ENCODE assay signal across 1 cellular context in the genomic region with DNA sequence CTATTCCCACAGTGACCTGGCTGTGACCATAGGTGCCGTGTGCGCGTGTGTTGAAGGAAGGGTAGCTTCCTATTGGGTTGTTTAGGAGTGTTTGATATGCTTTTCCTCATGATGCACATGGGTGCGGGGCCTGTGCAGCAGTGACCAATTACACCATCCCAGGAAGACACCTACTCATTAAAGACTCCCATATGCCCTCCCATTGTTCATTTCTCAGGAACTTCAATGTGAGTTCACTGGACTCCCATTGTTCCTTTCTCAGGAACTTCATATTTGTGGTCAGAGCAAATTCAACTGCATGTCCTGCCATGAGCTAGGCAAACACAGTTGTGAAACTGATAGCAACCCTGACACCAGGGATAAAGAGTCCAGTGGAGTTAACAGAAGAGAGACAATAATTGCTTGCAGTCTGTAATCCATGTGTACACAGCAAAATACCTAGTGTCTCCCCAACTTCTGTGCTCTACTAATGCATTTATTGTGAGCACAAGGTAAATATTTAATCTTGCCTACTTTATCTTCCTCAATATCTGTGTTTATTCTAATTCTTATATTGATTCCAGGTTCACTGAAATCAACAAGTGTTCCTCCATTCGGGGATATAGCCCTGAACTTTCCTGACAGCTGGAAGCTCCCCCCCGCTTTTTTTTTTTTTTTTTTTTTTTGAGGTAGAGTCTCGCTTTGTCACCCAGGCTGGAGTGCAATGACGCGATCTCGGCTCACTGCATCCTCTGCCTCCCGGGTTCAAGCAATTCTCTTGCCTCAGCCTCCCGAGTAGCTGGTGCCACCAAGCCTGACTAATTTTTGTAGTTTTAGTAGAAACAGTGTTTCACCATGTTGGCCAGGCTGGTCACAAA.
TF ChIP-seq lines count a peak whose summit lies in the region.

No MANE protein-coding gene starts in this region.

TF ChIP-seq in HepG2, 621 proteins besides CTCF, POLR2A, EP300 and RAD21 (continued from another document and continues in another):
- TF ChIP-seq, protein P1, sequence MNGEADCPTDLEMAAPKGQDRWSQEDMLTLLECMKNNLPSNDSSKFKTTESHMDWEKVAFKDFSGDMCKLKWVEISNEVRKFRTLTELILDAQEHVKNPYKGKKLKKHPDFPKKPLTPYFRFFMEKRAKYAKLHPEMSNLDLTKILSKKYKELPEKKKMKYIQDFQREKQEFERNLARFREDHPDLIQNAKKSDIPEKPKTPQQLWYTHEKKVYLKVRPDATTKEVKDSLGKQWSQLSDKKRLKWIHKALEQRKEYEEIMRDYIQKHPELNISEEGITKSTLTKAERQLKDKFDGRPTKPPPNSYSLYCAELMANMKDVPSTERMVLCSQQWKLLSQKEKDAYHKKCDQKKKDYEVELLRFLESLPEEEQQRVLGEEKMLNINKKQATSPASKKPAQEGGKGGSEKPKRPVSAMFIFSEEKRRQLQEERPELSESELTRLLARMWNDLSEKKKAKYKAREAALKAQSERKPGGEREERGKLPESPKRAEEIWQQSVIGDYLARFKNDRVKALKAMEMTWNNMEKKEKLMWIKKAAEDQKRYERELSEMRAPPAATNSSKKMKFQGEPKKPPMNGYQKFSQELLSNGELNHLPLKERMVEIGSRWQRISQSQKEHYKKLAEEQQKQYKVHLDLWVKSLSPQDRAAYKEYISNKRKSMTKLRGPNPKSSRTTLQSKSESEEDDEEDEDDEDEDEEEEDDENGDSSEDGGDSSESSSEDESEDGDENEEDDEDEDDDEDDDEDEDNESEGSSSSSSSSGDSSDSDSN (CRISPR knock-in tag; IDR thresholded peaks at IDR 0.05) = peak; percentile 44; the same call in 1 of the 2 replicates
- TF ChIP-seq ZNF513 (CRISPR knock-in tag; conservative IDR thresholded peaks at IDR 0.05) (no peak), MIER2 (CRISPR knock-in tag; IDR thresholded peaks at IDR 0.05) (0 out of 2 replicates have a peak, but pooled peaks have one; percentile 20), ZNF143 (CRISPR knock-in tag; IDR thresholded peaks at IDR 0.05) (no peak), ZNF101 (CRISPR knock-in tag; IDR thresholded peaks at IDR 0.05; ENCODE audit: borderline replicate concordance, low read depth) (no peak), ZNF224 (CRISPR knock-in tag; IDR thresholded peaks at IDR 0.05) (no peak), ZNF430 (CRISPR knock-in tag; IDR thresholded peaks at IDR 0.05) (no peak), MYNN (CRISPR knock-in tag; IDR thresholded peaks at IDR 0.05; ENCODE audit: low read depth) (no peak), ELF3 (CRISPR knock-in tag; IDR thresholded peaks at IDR 0.05) (peak; percentile 85), ZEB1 (IDR thresholded peaks at IDR 0.05; ENCODE audit: insufficient replicate concordance, low read depth) (no peak), ZNF432 (CRISPR knock-in tag; IDR thresholded peaks at IDR 0.05; ENCODE audit: borderline replicate concordance) (no peak), SP5 (CRISPR knock-in tag; IDR thresholded peaks at IDR 0.05; ENCODE audit: borderline replicate concordance, low read depth) (peak; percentile 73; the same call in 1 of the 2 replicates), SALL2 (CRISPR knock-in tag; IDR thresholded peaks at IDR 0.05) (peak; percentile 43; the same call in 1 of the 2 replicates), ZNF644 (CRISPR knock-in tag; IDR thresholded peaks at IDR 0.05; ENCODE audit: low read depth) (0 out of 2 replicates have a peak, but pooled peaks have one; percentile 54), FOXK2 (IDR thresholded peaks at IDR 0.05) (peak; percentile 81; the same call in 1 of the 2 replicates), MTF1 (CRISPR knock-in tag; IDR thresholded peaks at IDR 0.05) (no peak), PPARG (CRISPR knock-in tag; conservative IDR thresholded peaks at IDR 0.05) (peak; percentile 79), LCORL (IDR thresholded peaks at IDR 0.05) (peak; percentile 33; the same call in 1 of the 2 replicates), LCORL (CRISPR knock-in tag; IDR thresholded peaks at IDR 0.05) (peak; percentile 81), ZGPAT (CRISPR knock-in tag; IDR thresholded peaks at IDR 0.05) (peak; percentile 96), E2F5 (CRISPR knock-in tag; conservative IDR thresholded peaks at IDR 0.05) (no peak), ZNF564 (CRISPR knock-in tag; IDR thresholded peaks at IDR 0.05) (no peak), CENPT (CRISPR knock-in tag; IDR thresholded peaks at IDR 0.05; ENCODE audit: low read depth) (no peak), ZBTB40 (IDR thresholded peaks at IDR 0.05) (no peak), ZBTB40 (CRISPR knock-in tag; IDR thresholded peaks at IDR 0.05) (no peak; the same call in 1 of the 2 replicates), BCL3 (CRISPR knock-in tag; IDR thresholded peaks at IDR 0.05) (0 out of 2 replicates have a peak, but pooled peaks have one; percentile 15), HOXA9 (CRISPR knock-in tag; IDR thresholded peaks at IDR 0.05; ENCODE audit: borderline replicate concordance) (no peak), ZNF670 (CRISPR knock-in tag; IDR thresholded peaks at IDR 0.05; ENCODE audit: borderline replicate concordance) (no peak; the same call in 1 of the 2 replicates)
- TF ChIP-seq, protein P2, sequence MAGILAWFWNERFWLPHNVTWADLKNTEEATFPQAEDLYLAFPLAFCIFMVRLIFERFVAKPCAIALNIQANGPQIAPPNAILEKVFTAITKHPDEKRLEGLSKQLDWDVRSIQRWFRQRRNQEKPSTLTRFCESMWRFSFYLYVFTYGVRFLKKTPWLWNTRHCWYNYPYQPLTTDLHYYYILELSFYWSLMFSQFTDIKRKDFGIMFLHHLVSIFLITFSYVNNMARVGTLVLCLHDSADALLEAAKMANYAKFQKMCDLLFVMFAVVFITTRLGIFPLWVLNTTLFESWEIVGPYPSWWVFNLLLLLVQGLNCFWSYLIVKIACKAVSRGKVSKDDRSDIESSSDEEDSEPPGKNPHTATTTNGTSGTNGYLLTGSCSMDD (CRISPR knock-in tag; IDR thresholded peaks at IDR 0.05) = no peak
- TF ChIP-seq, protein P3, sequence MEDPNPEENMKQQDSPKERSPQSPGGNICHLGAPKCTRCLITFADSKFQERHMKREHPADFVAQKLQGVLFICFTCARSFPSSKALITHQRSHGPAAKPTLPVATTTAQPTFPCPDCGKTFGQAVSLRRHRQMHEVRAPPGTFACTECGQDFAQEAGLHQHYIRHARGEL (CRISPR knock-in tag; IDR thresholded peaks at IDR 0.05) = no peak
